ENCODE assay signal across 17 cellular contexts in the genomic region with DNA sequence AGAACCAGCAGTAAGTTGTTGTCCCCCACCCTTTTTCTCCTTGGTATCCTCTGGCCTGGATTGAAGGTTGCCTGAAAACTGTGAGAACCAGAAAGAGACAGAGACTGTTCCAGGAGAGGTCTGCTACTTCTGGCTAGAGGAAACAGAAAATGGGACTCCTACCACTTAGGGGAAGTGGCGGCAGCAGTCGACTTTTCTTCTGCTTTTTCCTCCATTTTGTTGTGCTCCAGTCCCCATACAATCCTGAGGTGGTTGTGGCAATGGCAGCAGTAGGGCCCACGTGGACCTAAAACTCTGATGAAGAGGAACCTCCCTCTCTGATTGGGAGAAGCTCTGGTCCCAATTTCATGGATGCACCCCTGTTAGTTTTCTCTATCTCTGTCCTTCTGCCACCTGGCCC.
"Had no signal": no experiment of that assay in that cellular context is flagged by ENCODE, and none has a peak within 500 bp of the region (broad histone marks: within the 10 kb centered on the region; RNA-seq: fewer than 3 reads in every experiment).

No MANE protein-coding gene starts in this region.

- H3K27me3 Mint-ChIP-seq: activated CD4-positive, alpha-beta T cell treated with anti-CD3 and anti-CD28 coated beads, Interleukin-2, amount 10 ng/mL, durations not matched to agents 7 days and 5 days; activated naive CD8-positive, alpha-beta T cell treated with anti-CD3 and anti-CD28 coated beads for 36 hours; memory B cell had no signal

- H3K36me3 ChIP-seq: brain microvascular endothelial cell, esophagus squamous epithelium, left lung, thoracic aorta had no signal

- H3K4me3 Mint-ChIP-seq: activated CD4-positive, alpha-beta T cell treated with anti-CD3 and anti-CD28 coated beads, Interleukin-2, amount 10 ng/mL, durations not matched to agents 7 days and 5 days; activated naive CD8-positive, alpha-beta T cell treated with anti-CD3 and anti-CD28 coated beads for 36 hours; activated T-helper 1 cell treated with anti-CD3 and anti-CD28 coated beads, Interleukin-12 subunit alpha, Interleukin-12 subunit beta, Interleukin-2, Interleukin-4 antibody, amounts not matched to agents 30 ng/mL and 10 ng/mL and 1 ng/mL, durations not matched to agents 14 hours and 24 hours and 36 hours; memory B cell; natural killer cell; stimulated activated effector memory CD8-positive, alpha-beta T cell treated with anti-CD3 and anti-CD28 coated beads, Interleukin-12 subunit alpha, Interleukin-12 subunit beta, amount 100 ng/mL, for 72 hours had no signal

- DNase-seq: activated CD4-positive, alpha-beta T cell treated with anti-CD3 and anti-CD28 coated beads, Interleukin-2, amount 10 ng/mL, durations not matched to agents 7 days and 5 days; activated CD4-positive, CD25-positive, alpha-beta regulatory T cell; activated naive CD8-positive, alpha-beta T cell treated with anti-CD3 and anti-CD28 coated beads for 36 hours; amygdala; brain microvascular endothelial cell; cortex of kidney; effector CD8-positive, alpha-beta T cell; esophagus squamous epithelium; hippocampal formation; kidney; left lung; natural killer cell had no signal

- H3K4me1 ChIP-seq: esophagus squamous epithelium had no signal

- H3K9me3 ChIP-seq: esophagus squamous epithelium, left lung, thoracic aorta had no signal

- H3K9me3 Mint-ChIP-seq: activated naive CD8-positive, alpha-beta T cell treated with anti-CD3 and anti-CD28 coated beads for 36 hours; memory B cell; natural killer cell; stimulated activated effector memory CD8-positive, alpha-beta T cell treated with anti-CD3 and anti-CD28 coated beads, Interleukin-12 subunit alpha, Interleukin-12 subunit beta, amount 100 ng/mL, for 72 hours had no signal

- H3K27me3 ChIP-seq: brain microvascular endothelial cell, esophagus squamous epithelium, left lung had no signal

- ATAC-seq: left lung; natural killer cell; stimulated activated effector memory CD8-positive, alpha-beta T cell treated with anti-CD3 and anti-CD28 coated beads, Interleukin-12 subunit alpha, Interleukin-12 subunit beta, amount 100 ng/mL, for 72 hours had no signal

- FAIRE-seq: endothelial cell of umbilical vein, kidney had no signal

- H3K36me3 Mint-ChIP-seq: activated naive CD8-positive, alpha-beta T cell treated with anti-CD3 and anti-CD28 coated beads for 36 hours; memory B cell; natural killer cell; stimulated activated effector memory CD8-positive, alpha-beta T cell treated with anti-CD3 and anti-CD28 coated beads, Interleukin-12 subunit alpha, Interleukin-12 subunit beta, amount 100 ng/mL, for 72 hours had no signal

- H3K4me3 ChIP-seq: esophagus squamous epithelium, left lung, thoracic aorta had no signal

- H3K27ac Mint-ChIP-seq: activated CD4-positive, alpha-beta T cell treated with anti-CD3 and anti-CD28 coated beads, Interleukin-2, amount 10 ng/mL, durations not matched to agents 7 days and 5 days; activated naive CD8-positive, alpha-beta T cell treated with anti-CD3 and anti-CD28 coated beads for 36 hours; activated T-helper 1 cell treated with anti-CD3 and anti-CD28 coated beads, Interleukin-12 subunit alpha, Interleukin-12 subunit beta, Interleukin-2, Interleukin-4 antibody, amounts not matched to agents 30 ng/mL and 10 ng/mL and 1 ng/mL, durations not matched to agents 14 hours and 24 hours and 36 hours; memory B cell; natural killer cell; stimulated activated effector memory CD8-positive, alpha-beta T cell treated with anti-CD3 and anti-CD28 coated beads, Interleukin-12 subunit alpha, Interleukin-12 subunit beta, amount 100 ng/mL, for 72 hours had no signal

- H3K27ac ChIP-seq: brain microvascular endothelial cell, esophagus squamous epithelium, thoracic aorta had no signal
